ENCODE assay signal across 8 cellular contexts in the genomic region with DNA sequence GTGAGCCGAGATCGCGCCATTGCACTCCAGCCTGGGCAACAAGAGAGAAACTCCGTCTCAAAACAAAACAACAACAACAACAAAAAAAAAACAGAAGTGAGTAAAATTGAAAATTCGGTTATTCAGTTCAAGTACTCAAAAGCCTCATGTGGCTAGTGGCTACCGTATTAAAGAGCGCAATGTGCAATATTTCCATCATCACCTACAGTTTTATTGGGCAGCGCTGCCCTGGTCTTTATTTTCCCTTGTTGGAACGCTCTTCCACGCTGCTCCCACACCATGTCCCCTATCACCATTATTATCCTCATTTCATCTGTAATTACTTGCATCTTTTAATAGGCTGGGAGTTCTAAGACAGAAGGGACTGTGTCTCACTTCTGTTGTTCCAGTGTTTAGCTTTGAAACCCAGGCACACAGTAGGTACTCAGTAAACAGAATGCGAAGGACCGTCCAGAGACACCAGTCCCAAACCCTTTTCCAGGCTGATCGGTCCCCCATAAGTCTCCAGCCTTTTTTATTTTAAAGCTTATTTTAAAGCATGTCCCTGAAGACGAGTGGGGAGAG. TPM values are rescaled to one million over a fixed set of nuclear protein-coding genes. Genes with fewer than 3 reads are reported as not detected.
DNase-seq lines count a peak whose midpoint lies in the region; ATAC-seq, FAIRE-seq and TF ChIP-seq lines count a peak whose summit lies in the region.

No MANE protein-coding gene starts in this region.

- peaks cover 5 to 21% of the 10 kb centered on the region in 2 donors for H3K4me1 ChIP-seq in left lung

- no peak for DNase-seq in activated CD8-positive, alpha-beta memory T cell treated with anti-CD3 and anti-CD28 coated beads, Interleukin-2, amount 10 ng/mL, durations not matched to agents 7 days and 5 days
- DNase-seq in activated CD8-positive, alpha-beta memory T cell treated with anti-CD3 and anti-CD28 coated beads, Interleukin-2, amount 50 U/mL, for 48 hours = no peak
- DNase-seq in activated naive CD8-positive, alpha-beta T cell treated with anti-CD3 and anti-CD28 coated beads, Interleukin-2, amount 10 ng/mL, durations not matched to agents 7 days and 5 days = no peak
- no peak for DNase-seq in left lung
- DNase-seq in type B pancreatic cell (ENCODE audit: extremely low spot score, unreplicated experiment) = no peak
- DNase-seq in NCI-H226 = no peak
- DNase-seq in GDM1 (lab: John Stamatoyannopoulos, UW) = no peak
- DNase-seq in urothelium cell line (ENCODE audit: low spot score) = no peak

- CTCF ChIA-PET in activated CD8-positive, alpha-beta memory T cell treated with anti-CD3 and anti-CD28 coated beads, Interleukin-2, amount 10 ng/mL, durations not matched to agents 7 days and 5 days (lab: Charles Lee) = interaction anchor here (0.8 to 1.8 kb wide), 6 partner anchors 15 to 303 kb away, joined by 3 to 4 read pairs (median 3); no protein-coding TSS in a partner anchor

- peak overlapping the region; percentile 66 to 78 for H3K27ac ChIP-seq in left lung

- peak overlapping the region; percentile 83 to 94 for H3K4me3 ChIP-seq in left lung

- no peak for FAIRE-seq in urothelium cell line (lab: Jason Lieb, UNC)

- POLR2A ChIA-PET in activated naive CD8-positive, alpha-beta T cell treated with anti-CD3 and anti-CD28 coated beads, Interleukin-2, amount 10 ng/mL, durations not matched to agents 7 days and 5 days (lab: Charles Lee) = interaction anchor here (1.1 to 3.3 kb wide), 7 partner anchors 10 to 339 kb away, joined by 3 to 28 read pairs (median 6); a partner anchor contains a TSS

- peak overlapping the region; percentile 68 for H3K4me3 Mint-ChIP-seq in activated CD8-positive, alpha-beta memory T cell treated with anti-CD3 and anti-CD28 coated beads, Interleukin-2, amount 10 ng/mL, durations not matched to agents 7 days and 5 days
- H3K4me3 Mint-ChIP-seq in activated naive CD8-positive, alpha-beta T cell treated with anti-CD3 and anti-CD28 coated beads, Interleukin-2, amount 10 ng/mL, durations not matched to agents 7 days and 5 days = peak overlapping the region; percentile 76
- H3K4me3 Mint-ChIP-seq in type B pancreatic cell = peak overlapping the region; percentile 92

- no peaks in the 10 kb centered on the region for H3K9me3 ChIP-seq in left lung

- intact Hi-C loops in left lung (cut with DNase I) = no loop called here

- H3K4me1 Mint-ChIP-seq in activated CD8-positive, alpha-beta memory T cell treated with anti-CD3 and anti-CD28 coated beads, Interleukin-2, amount 10 ng/mL, durations not matched to agents 7 days and 5 days = peaks cover 35% of the 10 kb centered on the region
- H3K4me1 Mint-ChIP-seq in activated naive CD8-positive, alpha-beta T cell treated with anti-CD3 and anti-CD28 coated beads, Interleukin-2, amount 10 ng/mL, durations not matched to agents 7 days and 5 days = peaks cover 26% of the 10 kb centered on the region
- peaks cover 32% of the 10 kb centered on the region for H3K4me1 Mint-ChIP-seq in type B pancreatic cell (ENCODE audit: unreplicated experiment)

- H3K27ac Mint-ChIP-seq in activated CD8-positive, alpha-beta memory T cell treated with anti-CD3 and anti-CD28 coated beads, Interleukin-2, amount 10 ng/mL, durations not matched to agents 7 days and 5 days = peak overlapping the region; percentile 71
- peak overlapping the region; percentile 68 for H3K27ac Mint-ChIP-seq in activated naive CD8-positive, alpha-beta T cell treated with anti-CD3 and anti-CD28 coated beads, Interleukin-2, amount 10 ng/mL, durations not matched to agents 7 days and 5 days
- peak overlapping the region; percentile 80 for H3K27ac Mint-ChIP-seq in type B pancreatic cell

- ATAC-seq in activated CD8-positive, alpha-beta memory T cell treated with anti-CD3 and anti-CD28 coated beads, Interleukin-2, amount 10 ng/mL, durations not matched to agents 7 days and 5 days = no peak
- ATAC-seq in activated naive CD8-positive, alpha-beta T cell treated with anti-CD3 and anti-CD28 coated beads, Interleukin-2, amount 10 ng/mL, durations not matched to agents 7 days and 5 days (ENCODE audit: low read depth) = no peak
- no peak for ATAC-seq in left lung

- H3K9me3 Mint-ChIP-seq in activated CD8-positive, alpha-beta memory T cell treated with anti-CD3 and anti-CD28 coated beads, Interleukin-2, amount 10 ng/mL, durations not matched to agents 7 days and 5 days (ENCODE audit: low read depth) = no peaks in the 10 kb centered on the region
- no peaks in the 10 kb centered on the region for H3K9me3 Mint-ChIP-seq in activated naive CD8-positive, alpha-beta T cell treated with anti-CD3 and anti-CD28 coated beads, Interleukin-2, amount 10 ng/mL, durations not matched to agents 7 days and 5 days
- H3K9me3 Mint-ChIP-seq in type B pancreatic cell = no peaks in the 10 kb centered on the region

- peak in 1 of 2 donors; percentile 16 for TF ChIP-seq CTCF in left lung (IDR thresholded peaks at IDR 0.05)
- TF ChIP-seq CTCF in type B pancreatic cell (conservative IDR thresholded peaks at IDR 0.05) = no peak

- no peaks in the 10 kb centered on the region for H3K27me3 ChIP-seq in left lung

- H3K27me3 Mint-ChIP-seq in activated CD8-positive, alpha-beta memory T cell treated with anti-CD3 and anti-CD28 coated beads, Interleukin-2, amount 10 ng/mL, durations not matched to agents 7 days and 5 days = peaks cover 3% of the 10 kb centered on the region
- H3K27me3 Mint-ChIP-seq in activated naive CD8-positive, alpha-beta T cell treated with anti-CD3 and anti-CD28 coated beads, Interleukin-2, amount 10 ng/mL, durations not matched to agents 7 days and 5 days = peaks cover 2% of the 10 kb centered on the region
- H3K27me3 Mint-ChIP-seq in type B pancreatic cell = no peaks in the 10 kb centered on the region

- H3K36me3 Mint-ChIP-seq in activated CD8-positive, alpha-beta memory T cell treated with anti-CD3 and anti-CD28 coated beads, Interleukin-2, amount 10 ng/mL, durations not matched to agents 7 days and 5 days = peaks cover 7% of the 10 kb centered on the region
- H3K36me3 Mint-ChIP-seq in activated naive CD8-positive, alpha-beta T cell treated with anti-CD3 and anti-CD28 coated beads, Interleukin-2, amount 10 ng/mL, durations not matched to agents 7 days and 5 days = peaks cover 5% of the 10 kb centered on the region
- H3K36me3 Mint-ChIP-seq in type B pancreatic cell = peaks cover 10% of the 10 kb centered on the region

- H3K36me3 ChIP-seq in left lung = no peaks in the 10 kb centered on the region

RNA-seq across cellular contexts. Expression of a gene that starts 0.4 kb away (rescaled TPM):
- total RNA-seq in activated CD8-positive, alpha-beta memory T cell treated with anti-CD3 and anti-CD28 coated beads, Interleukin-2, amount 10 ng/mL, durations not matched to agents 7 days and 5 days = 10 to 100 TPM; 40.7 to 43.5 TPM
- total RNA-seq in activated naive CD8-positive, alpha-beta T cell treated with anti-CD3 and anti-CD28 coated beads, Interleukin-2, amount 10 ng/mL, durations not matched to agents 7 days and 5 days = 10 to 100 TPM; 33.3 to 34.5 TPM
- total RNA-seq in left lung = 10 to 100 TPM; 51.1 to 86.4 TPM
- total RNA-seq in type B pancreatic cell (ENCODE audit: low replicate concordance) = 91.5 and 123 TPM in 2 replicates

RNA-seq across cellular contexts. Expression of a gene that starts 12.3 kb away (rescaled TPM):
- 10 to 100 TPM; 41.6 to 44.1 TPM for total RNA-seq in activated CD8-positive, alpha-beta memory T cell treated with anti-CD3 and anti-CD28 coated beads, Interleukin-2, amount 10 ng/mL, durations not matched to agents 7 days and 5 days
- total RNA-seq in activated naive CD8-positive, alpha-beta T cell treated with anti-CD3 and anti-CD28 coated beads, Interleukin-2, amount 10 ng/mL, durations not matched to agents 7 days and 5 days = 10 to 100 TPM; 48.7 to 52.2 TPM
- total RNA-seq in left lung (10 to 100 TPM; 31.7 to 35.0 TPM), type B pancreatic cell (ENCODE audit: low replicate concordance) (25.0 and 27.4 TPM in 2 replicates)
